Comparison of ENCODE assay signal across 18 cellular contexts in the genomic region with DNA sequence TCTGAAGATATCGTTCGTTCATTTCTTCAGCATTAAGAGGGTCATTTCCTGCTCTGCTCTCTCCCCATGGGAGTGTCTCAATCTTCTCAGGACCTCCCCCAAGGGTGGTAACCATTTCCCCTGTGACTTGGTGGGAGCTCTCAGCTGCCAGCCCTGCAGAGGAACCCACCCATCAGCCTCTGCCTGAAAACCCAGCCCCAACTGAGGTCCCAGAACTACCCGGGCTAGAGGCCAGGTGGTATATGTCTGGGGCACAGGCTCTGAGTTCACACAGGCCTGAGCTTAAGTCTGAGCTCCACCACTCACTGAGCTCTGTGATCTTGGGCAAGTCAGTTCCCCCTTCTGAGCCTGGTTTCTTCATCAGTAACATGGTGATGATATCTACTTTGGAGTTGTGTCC. TPM values are rescaled to one million over a fixed set of nuclear protein-coding genes. Genes with fewer than 3 reads are reported as not detected.
"Had no signal": no experiment of that assay in that cellular context is flagged by ENCODE, and none has a peak within 500 bp of the region (broad histone marks: within the 10 kb centered on the region; RNA-seq: fewer than 3 reads in every experiment).

No MANE protein-coding gene starts in this region.

- H3K9ac ChIP-seq: neural progenitor cell had no signal

- H3K27me3 ChIP-seq: cardiac muscle cell, neural progenitor cell had no signal

- H3K4me1 ChIP-seq: neural progenitor cell had no signal

- H3K27ac ChIP-seq: cardiac muscle cell, esophagus squamous epithelium, neural progenitor cell, WERI-Rb-1 had no signal

- H3K36me3 ChIP-seq: cardiac muscle cell, esophagus squamous epithelium, neural progenitor cell, WERI-Rb-1 had no signal

- DNase-seq: activated CD4-positive, alpha-beta T cell treated with anti-CD3 and anti-CD28 coated beads for 1 hour; activated T-cell treated with anti-CD3 and anti-CD28 coated beads, Interleukin-2, amount 50 U/mL, for 72 hours; effector memory CD8-positive, alpha-beta T cell; esophagus squamous epithelium; immature natural killer cell; kidney glomerular epithelial cell; mesenchymal stem cell; naive thymus-derived CD4-positive, alpha-beta T cell; psoas muscle; right cardiac atrium; stimulated activated naive B cell treated with anti-CD40 and anti-IgM and Interleukin-4, amounts not matched to agents 10 μg/mL and 1 μg/mL and 100 μg/mL, for 72 hours; WERI-Rb-1 had no signal

- H2AFZ ChIP-seq: neural progenitor cell had no signal

- ATAC-seq: activated T-cell treated with anti-CD3 and anti-CD28 coated beads, Interleukin-2, amount 50 U/mL, for 72 hours; effector memory CD8-positive, alpha-beta T cell; naive thymus-derived CD4-positive, alpha-beta T cell; psoas muscle; right cardiac atrium; stimulated activated naive B cell treated with anti-CD40 and anti-IgM and Interleukin-4, amounts not matched to agents 10 μg/mL and 1 μg/mL and 100 μg/mL, for 72 hours had no signal

- H3K9me3 ChIP-seq: esophagus squamous epithelium, psoas muscle had no signal

- H3K4me3 ChIP-seq: cardiac muscle cell, esophagus squamous epithelium, neural progenitor cell, psoas muscle, smooth muscle cell had no signal

- H3K4me2 ChIP-seq: neural progenitor cell, smooth muscle cell had no signal

RNA-seq across cellular contexts. Expression of a gene that starts 10.0 kb away (rescaled TPM):
- total RNA-seq: activated CD8-positive, alpha-beta memory T cell treated with anti-CD3 and anti-CD28 coated beads for 36 hours; activated T-cell treated with anti-CD3 and anti-CD28 coated beads, Interleukin-2, amount 50 U/mL, for 72 hours; dermis microvascular lymphatic vessel endothelial cell; naive thymus-derived CD4-positive, alpha-beta T cell; smooth muscle cell; T-helper 2 cell treated with Interferon-gamma antibody and Interleukin-4, amounts not matched to agents 100 ng/mL and 5 ng/mL, for 36 hours had no signal
- polyA plus RNA-seq: immature natural killer cell; naive thymus-derived CD4-positive, alpha-beta T cell; smooth muscle cell had no signal
